8 cellular contexts compared by ENCODE assay signal in the genomic region with DNA sequence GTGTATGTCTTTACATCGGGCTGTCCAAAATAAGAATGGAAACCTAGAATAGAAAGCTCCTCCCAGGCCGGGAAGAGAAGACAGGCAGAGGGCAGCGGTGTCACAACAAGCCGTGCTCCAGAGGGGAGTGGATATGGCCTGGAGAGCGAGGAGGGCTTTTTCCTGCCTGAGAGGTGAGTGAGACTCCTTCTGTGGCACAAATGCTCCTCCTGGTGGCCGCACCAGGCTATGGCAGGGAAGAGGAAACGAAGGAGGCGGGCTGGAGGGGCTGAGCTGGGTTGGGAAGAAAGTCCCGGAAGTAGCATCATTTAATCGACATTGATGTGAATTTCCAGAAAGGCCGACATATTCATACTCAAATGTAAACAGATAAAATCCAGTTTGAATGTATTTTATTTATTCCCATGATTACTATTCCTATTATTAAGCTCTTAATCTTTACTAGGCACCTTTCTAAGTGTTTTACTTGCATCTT. TPM values are rescaled to one million over a fixed set of nuclear protein-coding genes. Genes with fewer than 3 reads are reported as not detected.
DNase-seq lines count a peak whose midpoint lies in the region; ATAC-seq and TF ChIP-seq lines count a peak whose summit lies in the region.

No MANE protein-coding gene starts in this region.

- WGBS in neuronal stem cell (ENCODE audit: extremely low coverage in 2 of 2, insufficient read length in 2 of 2, insufficient replicate concordance in 1 of 2), 2 donors = no CpG with 5 or more reads among the region's 11 CpGs
- WGBS in stomach, 5 donors = 0 to 4% (median 3%) methylated on average over 11 of the region's 11 CpGs

- TF ChIP-seq CTCF in DOHH2 (IDR thresholded peaks at IDR 0.05; ENCODE audit: low read depth, low read length, poor library complexity, severe bottlenecking) (peak; percentile 96), fibroblast of pulmonary artery (IDR thresholded peaks at IDR 0.05; ENCODE audit: low read length, missing control alignments) (peak; percentile 95), stomach (IDR thresholded peaks at IDR 0.05) (peak in 6 of 7 experiments; percentile 11 to 98 (median 96))

- H3K9me3 ChIP-seq in DOHH2 (ENCODE audit: control insufficient read depth, insufficient read depth, low read length) (no peaks in the 10 kb centered on the region), MG63 (no peaks in the 10 kb centered on the region), neuronal stem cell (replicated peaks in 1 of 2; ENCODE audit: control insufficient read depth in 2 of 2, insufficient read depth in 1 of 2, low read depth in 1 of 2, low read length in 2 of 2) (no peaks in the 10 kb centered on the region), stomach (no peaks in the 10 kb centered on the region)

- H3K27me3 ChIP-seq in DOHH2 (ENCODE audit: control insufficient read depth, low read length) (peaks cover 46% of the 10 kb centered on the region), MG63 (peaks cover 35% of the 10 kb centered on the region), neuronal stem cell (ENCODE audit: control insufficient read depth in 3 of 3, insufficient read depth in 3 of 3, low read depth in 1 of 3, low read length in 3 of 3) (peaks cover 7 to 71% (median 43%) of the 10 kb centered on the region in 3 experiments), stomach (peaks cover 0 to 64% (median 37%) of the 10 kb centered on the region in 3 donors)

- H3K79me1 ChIP-seq in neuronal stem cell (ENCODE audit: low read depth, low read length) = no peaks in the 10 kb centered on the region

- H3K36me3 ChIP-seq in DOHH2 (ENCODE audit: control insufficient read depth, low read length) = no peaks in the 10 kb centered on the region
- no peaks in the 10 kb centered on the region for H3K36me3 ChIP-seq in MG63
- H3K36me3 ChIP-seq in neuronal stem cell (replicated peaks in 1 of 2; ENCODE audit: control insufficient read depth in 2 of 2, insufficient read depth in 2 of 2, low read length in 2 of 2) = no peaks in the 10 kb centered on the region
- H3K36me3 ChIP-seq in stomach = no peaks in the 10 kb centered on the region

- no peak overlapping the region for H2BK120ac ChIP-seq in neuronal stem cell (ENCODE audit: low read depth, low read length)

- no peak overlapping the region for H2BK15ac ChIP-seq in neuronal stem cell (ENCODE audit: low read length)

- H3K4me2 ChIP-seq in DOHH2 (ENCODE audit: low read length) = peak overlapping the region; percentile 27
- H3K4me2 ChIP-seq in neuronal stem cell (ENCODE audit: insufficient read depth, low read length, poor library complexity, severe bottlenecking) = no peak overlapping the region

- H3K4me1 ChIP-seq in DOHH2 (ENCODE audit: control insufficient read depth, low read length) (peaks cover 10% of the 10 kb centered on the region), neuronal stem cell (ENCODE audit: control insufficient read depth in 2 of 2, insufficient read depth in 1 of 2, low read depth in 1 of 2, low read length in 2 of 2) (peaks cover 0 to 2% of the 10 kb centered on the region in 2 donors), stomach (peaks cover 3 to 8% (median 6%) of the 10 kb centered on the region in 4 donors)

- H2BK12ac ChIP-seq in neuronal stem cell (ENCODE audit: low read length) = no peak overlapping the region

- no peak overlapping the region for H4K8ac ChIP-seq in neuronal stem cell (ENCODE audit: low read depth, low read length)

- no peak overlapping the region for H3K23ac ChIP-seq in neuronal stem cell (ENCODE audit: low read depth, low read length, poor library complexity)

- H2AFZ ChIP-seq in neuronal stem cell (ENCODE audit: low read length) = peak overlapping the region; percentile 54

- intact Hi-C loops in stomach (cut with DNase I; ENCODE audit: low total_unique reads) = no loop called here

- no peaks in the 10 kb centered on the region for H4K20me1 ChIP-seq in DOHH2 (ENCODE audit: control insufficient read depth, insufficient read depth, low read depth, low read length)

- no peak overlapping the region for H3K18ac ChIP-seq in neuronal stem cell (ENCODE audit: low read length)

- no peaks in the 10 kb centered on the region for H3F3A ChIP-seq in DOHH2 (ENCODE audit: control insufficient read depth, insufficient read depth)

- no peak overlapping the region for H3K9ac ChIP-seq in neuronal stem cell (ENCODE audit: low read depth, low read length, poor library complexity)

- H3K14ac ChIP-seq in neuronal stem cell (ENCODE audit: low read length) = no peak overlapping the region

- no peaks in the 10 kb centered on the region for H3K9me2 ChIP-seq in DOHH2 (replicated peaks; ENCODE audit: control insufficient read depth, low read length)

- no peak for TF ChIP-seq EP300 in stomach (IDR thresholded peaks at IDR 0.05)

- H4K91ac ChIP-seq in neuronal stem cell (ENCODE audit: low read depth, low read length, poor library complexity) = no peak overlapping the region

- TF ChIP-seq POLR2A in stomach (IDR thresholded peaks at IDR 0.05) = no peak

- H3K27ac ChIP-seq in DOHH2 (ENCODE audit: low read depth, low read length) = no peak overlapping the region
- H3K27ac ChIP-seq in neuronal stem cell (replicated peaks; ENCODE audit: low read length) = no peak overlapping the region
- no peak overlapping the region for H3K27ac ChIP-seq in stomach

- no peak overlapping the region for H3K4me3 ChIP-seq in DOHH2 (ENCODE audit: low read length)
- no peak overlapping the region for H3K4me3 ChIP-seq in MG63
- H3K4me3 ChIP-seq in fibroblast of pulmonary artery (replicated peaks; ENCODE audit: low read depth, low read length) = no peak overlapping the region
- H3K4me3 ChIP-seq in neuronal stem cell (ENCODE audit: low read length in 2 of 2) = no peak overlapping the region
- H3K4me3 ChIP-seq in stomach = peak overlapping the region in 1 of 4 donors; percentile 9

- DNase-seq in MG63 = peak; percentile 82
- DNase-seq in RPMI8226 = peak; percentile 79
- DNase-seq in activated T-helper 1 cell treated with Interleukin-2 at 50 U/mL for 16 hours (ENCODE audit: low read depth) = peak; percentile 63
- peak; percentile 85 for DNase-seq in fibroblast of pulmonary artery (ENCODE audit: low read depth)
- DNase-seq in neuronal stem cell (ENCODE audit: low spot score) = peak; percentile 83
- DNase-seq in stomach = peak; percentile 84

- no peaks in the 10 kb centered on the region for H3K79me2 ChIP-seq in DOHH2 (ENCODE audit: control insufficient read depth, low read length)

- no peak for ATAC-seq in HG03196 (IDR thresholded peaks at IDR 0.05; ENCODE audit: unreplicated experiment)

- H2AK5ac ChIP-seq in neuronal stem cell (ENCODE audit: low read depth, low read length) = no peak overlapping the region

- no peak overlapping the region for H3K4ac ChIP-seq in neuronal stem cell (ENCODE audit: low read length)

- no peak overlapping the region for H2BK5ac ChIP-seq in neuronal stem cell (ENCODE audit: low read length)

RNA-seq across cellular contexts. Expression of gene MEF2D, which starts 54.7 kb away (rescaled TPM):
- 3.4 and 11.7 TPM in 2 replicates for total RNA-seq in MG63 (2014; rRNA removed; shearing (Covaris generic); ENCODE audit: low replicate concordance)
- polyA plus RNA-seq in neuronal stem cell (2013, experiment 1 of 2) = 8.4 TPM
- polyA plus RNA-seq in neuronal stem cell (2013, experiment 2 of 2) = 9.2 TPM
- total RNA-seq in stomach = 100 to 1,000 TPM in 1 of 5 donors, 10 to 100 TPM in 4; 14.3 to 136 (median 62.5) TPM
- 10 to 100 TPM in 2 of 3 donors, 1 to 10 TPM in 1; 7.7 to 15.6 (median 14.5) TPM for polyA plus RNA-seq in stomach
